Comparison of ENCODE assay signal across 11 cellular contexts in the genomic region with DNA sequence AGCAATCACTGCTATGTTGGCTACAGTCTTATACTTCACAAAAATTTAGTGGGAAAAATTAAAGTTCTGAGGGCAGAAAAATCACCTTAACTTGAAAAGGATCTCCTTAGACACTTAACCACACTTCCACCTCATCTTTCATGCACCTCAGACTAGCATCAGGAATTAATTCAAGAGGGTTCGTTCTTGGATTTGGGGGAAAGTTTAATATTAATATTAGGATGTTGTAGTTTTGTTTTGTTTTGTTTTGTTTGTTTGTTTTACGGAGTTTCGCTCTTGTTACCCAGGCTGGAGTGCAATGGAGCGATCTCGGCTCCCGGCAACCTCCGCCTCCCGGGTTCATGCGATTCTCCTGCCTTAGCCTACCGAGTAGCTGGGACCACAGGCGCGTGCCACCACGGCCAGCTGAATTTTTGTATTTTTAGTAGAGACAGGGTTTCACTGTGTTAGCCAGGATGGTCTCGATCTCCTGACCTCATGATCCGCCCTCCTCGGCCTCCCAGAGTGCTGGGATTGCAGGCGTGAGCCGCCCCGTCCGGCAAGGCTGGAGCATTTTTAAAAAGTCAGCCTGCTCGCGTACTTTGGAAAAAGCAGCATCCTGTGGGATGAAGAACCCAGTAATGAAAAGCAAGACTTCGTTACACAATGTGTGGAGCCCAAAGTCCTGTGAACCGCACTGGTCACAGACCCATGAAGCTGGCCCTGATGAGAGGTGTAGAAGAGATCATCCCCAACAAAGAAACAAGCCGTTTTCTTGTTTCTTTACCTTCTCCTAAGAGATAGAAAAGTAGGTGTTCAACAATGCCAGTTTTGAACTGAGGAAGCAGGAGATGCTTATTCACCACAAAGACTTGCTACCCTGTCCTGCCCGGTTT.
"Had no signal": no experiment of that assay in that cellular context is flagged by ENCODE, and none has a peak within 500 bp of the region (broad histone marks: within the 10 kb centered on the region; RNA-seq: fewer than 3 reads in every experiment).

No MANE protein-coding gene starts in this region.

- H3K79me2 ChIP-seq: parathyroid adenoma had no signal

- DNase-seq: activated CD8-positive, alpha-beta T cell treated with anti-CD3 and anti-CD28 coated beads, Interleukin-2, amount 10 ng/mL, durations not matched to agents 7 days and 5 days; activated naive CD4-positive, alpha-beta T cell; aorta; foreskin melanocyte; heart left ventricle; T-helper 9 cell; thyroid gland; uterus had no signal

- H3K4me3 ChIP-seq: heart left ventricle, skin epidermis, thyroid gland, uterus had no signal

- H2AFZ ChIP-seq: parathyroid adenoma had no signal

- H3K27me3 ChIP-seq: thyroid gland had no signal

- H3K9me3 ChIP-seq: heart left ventricle, thyroid gland, uterus had no signal

- H3K27ac ChIP-seq: heart left ventricle, parathyroid adenoma, skin epidermis, thyroid gland, uterus, VCaP had no signal

- ATAC-seq: activated CD8-positive, alpha-beta T cell treated with anti-CD3 and anti-CD28 coated beads, Interleukin-2, amount 10 ng/mL, durations not matched to agents 7 days and 5 days; heart left ventricle had no signal

- H3K9ac ChIP-seq: parathyroid adenoma had no signal

- H3K4me1 ChIP-seq: heart left ventricle, parathyroid adenoma, thyroid gland, uterus had no signal

- H3K36me3 ChIP-seq: heart left ventricle, thyroid gland, uterus had no signal
